9 cellular contexts compared by ENCODE assay signal in the genomic region with DNA sequence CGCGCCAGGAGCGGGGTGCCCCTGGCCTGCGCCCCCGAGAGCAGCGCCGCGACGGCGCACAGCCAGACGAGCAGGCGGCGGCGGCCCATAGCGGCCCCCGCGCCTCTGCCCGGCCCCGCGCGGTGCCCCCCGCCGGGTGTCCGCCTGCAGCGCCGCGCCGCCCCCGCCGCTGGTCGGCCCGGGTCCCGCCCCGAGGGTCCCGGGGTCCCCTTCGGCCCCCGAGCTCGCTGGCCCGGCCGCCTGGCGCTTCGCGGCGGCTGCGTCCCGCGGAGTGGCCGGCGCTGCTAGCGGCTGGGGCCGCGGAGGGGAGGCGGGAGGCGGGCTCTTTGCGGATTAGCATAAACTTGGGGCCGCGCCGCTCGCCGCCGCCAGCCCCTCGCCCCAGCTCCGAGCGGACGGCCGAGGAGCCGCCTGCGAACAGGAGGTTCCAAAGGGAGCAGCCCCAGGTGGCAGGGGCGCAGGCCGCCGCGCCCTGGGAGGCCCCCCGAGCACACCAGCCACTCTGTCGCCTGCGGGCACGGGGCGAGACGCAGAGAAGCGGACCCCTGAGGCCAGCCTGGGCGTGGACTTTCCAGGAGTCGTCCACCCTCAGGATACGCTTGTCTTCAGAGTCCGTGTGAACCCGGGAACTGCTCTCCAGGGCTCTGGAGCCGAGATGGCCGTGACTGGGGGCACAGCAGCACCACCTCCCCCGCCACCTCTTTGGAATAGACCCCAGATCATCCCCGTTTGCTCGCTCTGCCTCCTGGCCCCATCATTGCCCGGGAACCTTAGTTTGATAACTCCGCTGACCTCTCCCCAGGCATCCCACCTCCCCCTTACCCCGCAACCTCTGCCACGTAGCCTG. TPM values are rescaled to one million over a fixed set of nuclear protein-coding genes. Genes with fewer than 3 reads are reported as not detected.
DNase-seq lines count a peak whose midpoint lies in the region; ATAC-seq and TF ChIP-seq lines count a peak whose summit lies in the region.
"Had no signal": no experiment of that assay in that cellular context is flagged by ENCODE, and none has a peak within 500 bp of the region (broad histone marks: within the 10 kb centered on the region; RNA-seq: fewer than 3 reads in every experiment).

A gene with protein sequence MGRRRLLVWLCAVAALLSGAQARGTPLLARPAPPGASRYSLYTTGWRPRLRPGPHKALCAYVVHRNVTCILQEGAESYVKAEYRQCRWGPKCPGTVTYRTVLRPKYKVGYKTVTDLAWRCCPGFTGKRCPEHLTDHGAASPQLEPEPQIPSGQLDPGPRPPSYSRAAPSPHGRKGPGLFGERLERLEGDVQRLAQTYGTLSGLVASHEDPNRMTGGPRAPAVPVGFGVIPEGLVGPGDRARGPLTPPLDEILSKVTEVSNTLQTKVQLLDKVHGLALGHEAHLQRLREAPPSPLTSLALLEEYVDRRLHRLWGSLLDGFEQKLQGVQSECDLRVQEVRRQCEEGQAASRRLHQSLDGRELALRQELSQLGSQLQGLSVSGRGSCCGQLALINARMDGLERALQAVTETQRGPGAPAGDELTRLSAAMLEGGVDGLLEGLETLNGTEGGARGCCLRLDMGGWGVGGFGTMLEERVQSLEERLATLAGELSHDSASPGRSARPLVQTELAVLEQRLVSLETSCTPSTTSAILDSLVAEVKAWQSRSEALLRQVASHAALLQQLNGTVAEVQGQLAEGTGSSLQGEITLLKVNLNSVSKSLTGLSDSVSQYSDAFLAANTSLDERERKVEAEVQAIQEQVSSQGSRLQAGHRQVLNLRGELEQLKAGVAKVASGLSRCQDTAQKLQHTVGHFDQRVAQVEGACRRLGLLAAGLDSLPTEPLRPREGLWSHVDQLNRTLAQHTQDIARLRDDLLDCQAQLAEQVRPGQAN (minus strand): TSS at position 273 of the 847 bp plus-strand sequence. CDS start 184 bp downstream, at position 89.

- no peaks in the 10 kb centered on the region for H3K36me3 Mint-ChIP-seq in T-helper 2 cell treated with Interferon-gamma antibody and Interleukin-4, amounts not matched to agents 5 μg/mL and 100 μg/mL, for 36 hours (ENCODE audit: low read depth)
- H3K36me3 Mint-ChIP-seq in activated T-helper 1 cell treated with anti-CD3 and anti-CD28 coated beads, Interleukin-12 subunit alpha, Interleukin-12 subunit beta, Interleukin-2, Interleukin-4 antibody, amounts not matched to agents 30 ng/mL and 10 ng/mL and 1 ng/mL, durations not matched to agents 14 hours and 24 hours and 36 hours (ENCODE audit: low read depth), result peaks cover 2% of the 10 kb centered on the region

- H3K27me3 Mint-ChIP-seq in T-helper 2 cell treated with Interferon-gamma antibody and Interleukin-4, amounts not matched to agents 5 μg/mL and 100 μg/mL, for 36 hours (ENCODE audit: low read depth), result peaks cover 34% of the 10 kb centered on the region
- peaks cover 39% of the 10 kb centered on the region for H3K27me3 Mint-ChIP-seq in activated T-helper 1 cell treated with anti-CD3 and anti-CD28 coated beads, Interleukin-12 subunit alpha, Interleukin-12 subunit beta, Interleukin-2, Interleukin-4 antibody, amounts not matched to agents 30 ng/mL and 10 ng/mL and 1 ng/mL, durations not matched to agents 14 hours and 24 hours and 36 hours (ENCODE audit: insufficient read depth)

- ATAC-seq in GM19455 (IDR thresholded peaks at IDR 0.05; ENCODE audit: unreplicated experiment), result no peak

- H3K9me3 Mint-ChIP-seq in T-helper 2 cell treated with Interferon-gamma antibody and Interleukin-4, amounts not matched to agents 5 μg/mL and 100 μg/mL, for 36 hours, result peaks cover 4% of the 10 kb centered on the region
- peaks cover 6% of the 10 kb centered on the region for H3K9me3 Mint-ChIP-seq in activated T-helper 1 cell treated with anti-CD3 and anti-CD28 coated beads, Interleukin-12 subunit alpha, Interleukin-12 subunit beta, Interleukin-2, Interleukin-4 antibody, amounts not matched to agents 30 ng/mL and 10 ng/mL and 1 ng/mL, durations not matched to agents 14 hours and 24 hours and 36 hours

- H3K9me3 ChIP-seq in iPS-20b (ENCODE audit: insufficient read depth, low read depth, low read length) (peaks cover 3% of the 10 kb centered on the region; the same call in 1 of the 2 replicates), subcutaneous abdominal adipose tissue (ENCODE audit: control insufficient read depth in 5 of 5, low read length in 5 of 5) (peaks cover 3 to 8% (median 7%) of the 10 kb centered on the region in 5 donors), adrenal gland (replicated peaks in 1 of 3) (no peaks in the 10 kb centered on the region)

- H3K27ac ChIP-seq in iPS-20b (ENCODE audit: low read length), result no peak within 1 kb of the TSS
- no peak within 1 kb of the TSS for H3K27ac ChIP-seq in subcutaneous abdominal adipose tissue (ENCODE audit: low read depth, low read length)
- H3K27ac ChIP-seq in adrenal gland, result no peak within 1 kb of the TSS

- H3K36me3 ChIP-seq in iPS-20b (ENCODE audit: insufficient read depth, low read depth, low read length) (no peaks in the 10 kb centered on the region), subcutaneous abdominal adipose tissue (ENCODE audit: control insufficient read depth in 5 of 5, insufficient read depth in 5 of 5, low read length in 5 of 5) (no peaks in the 10 kb centered on the region), adrenal gland (replicated peaks in 1 of 2) (no peaks in the 10 kb centered on the region)

- WGBS in adrenal gland, 4 donors, result 9 to 61% (median 20%) methylated on average over 11 to 92 of the region's 93 CpGs

- H3K4me3 Mint-ChIP-seq in T-helper 2 cell treated with Interferon-gamma antibody and Interleukin-4, amounts not matched to agents 5 μg/mL and 100 μg/mL, for 36 hours, result peak within 1 kb of the TSS; percentile 28
- H3K4me3 Mint-ChIP-seq in activated T-helper 1 cell treated with anti-CD3 and anti-CD28 coated beads, Interleukin-12 subunit alpha, Interleukin-12 subunit beta, Interleukin-2, Interleukin-4 antibody, amounts not matched to agents 30 ng/mL and 10 ng/mL and 1 ng/mL, durations not matched to agents 14 hours and 24 hours and 36 hours, result peak within 1 kb of the TSS; percentile 49

- DNase-seq in T-helper 2 cell treated with Interferon-gamma antibody and Interleukin-4, amounts not matched to agents 5 μg/mL and 100 μg/mL, for 36 hours (ENCODE audit: low spot score), result no peak
- DNase-seq in T-helper 2 cell (no peak), KG1 (lab: John Stamatoyannopoulos, UW) (no peak), adrenal gland (no peak)
- no peak for DNase-seq in activated T-helper 1 cell treated with anti-CD3 and anti-CD28 coated beads, Interleukin-12 subunit alpha, Interleukin-12 subunit beta, Interleukin-2, Interleukin-4 antibody, amounts not matched to agents 30 ng/mL and 10 ng/mL and 1 ng/mL, durations not matched to agents 14 hours and 24 hours and 36 hours (ENCODE audit: low spot score)
- DNase-seq: DND-41 had no signal

- H3K27me3 ChIP-seq in iPS-20b (ENCODE audit: insufficient read depth, low read length) (peaks cover 60% of the 10 kb centered on the region), subcutaneous abdominal adipose tissue (ENCODE audit: control insufficient read depth in 5 of 5, insufficient read depth in 4 of 5, low read length in 5 of 5) (peaks cover 25 to 44% (median 36%) of the 10 kb centered on the region in 5 donors), adrenal gland (peaks cover 10% of the 10 kb centered on the region)

- intact Hi-C loops in activated T-helper 1 cell treated with anti-CD3 and anti-CD28 coated beads, Interleukin-12 subunit alpha, Interleukin-12 subunit beta, Interleukin-2, Interleukin-4 antibody, amounts not matched to agents 30 ng/mL and 10 ng/mL and 1 ng/mL, durations not matched to agents 14 hours and 24 hours and 36 hours (cut with micrococcal nuclease), result no loop called here
- intact Hi-C loops in adrenal gland (cut with DNase I), result no loop called here

- H3K27ac Mint-ChIP-seq in T-helper 2 cell treated with Interferon-gamma antibody and Interleukin-4, amounts not matched to agents 5 μg/mL and 100 μg/mL, for 36 hours, result no peak within 1 kb of the TSS
- H3K27ac Mint-ChIP-seq in activated T-helper 1 cell treated with anti-CD3 and anti-CD28 coated beads, Interleukin-12 subunit alpha, Interleukin-12 subunit beta, Interleukin-2, Interleukin-4 antibody, amounts not matched to agents 30 ng/mL and 10 ng/mL and 1 ng/mL, durations not matched to agents 14 hours and 24 hours and 36 hours, result peak within 1 kb of the TSS; percentile 23

- no peak for TF ChIP-seq CTCF in adrenal gland (IDR thresholded peaks at IDR 0.05)

- H3K4me1 ChIP-seq in iPS-20b (ENCODE audit: insufficient read depth, low read length), result no peaks in the 10 kb centered on the region; the same call in 1 of the 2 replicates
- peaks cover 0 to 12% (median 7%) of the 10 kb centered on the region in 5 donors for H3K4me1 ChIP-seq in subcutaneous abdominal adipose tissue (ENCODE audit: control insufficient read depth in 5 of 5, insufficient read depth in 5 of 5, low read length in 5 of 5)
- H3K4me1 ChIP-seq in adrenal gland (replicated peaks in 1 of 2), result no peaks in the 10 kb centered on the region

- H3K4me3 ChIP-seq in iPS-20b (ENCODE audit: low read length), result peak within 1 kb of the TSS; percentile 72
- H3K4me3 ChIP-seq in subcutaneous abdominal adipose tissue (ENCODE audit: low read depth in 1 of 5, low read length in 5 of 5), result peak within 1 kb of the TSS in 4 of 5 donors; percentile 17 to 35 (median 25)
- peak within 1 kb of the TSS in 1 of 4 donors; percentile 52 for H3K4me3 ChIP-seq in adrenal gland

- H3K9ac ChIP-seq in iPS-20b (ENCODE audit: low read depth, low read length) (peak within 1 kb of the TSS; percentile 45; the same call in 1 of the 2 replicates), subcutaneous abdominal adipose tissue (ENCODE audit: low read length in 5 of 5) (no peak within 1 kb of the TSS)

- TF ChIP-seq POLR2A in adrenal gland (IDR thresholded peaks at IDR 0.05), result no peak

- H3K4me1 Mint-ChIP-seq in T-helper 2 cell treated with Interferon-gamma antibody and Interleukin-4, amounts not matched to agents 5 μg/mL and 100 μg/mL, for 36 hours (ENCODE audit: low read depth), result no peaks in the 10 kb centered on the region
- peaks cover 4% of the 10 kb centered on the region for H3K4me1 Mint-ChIP-seq in activated T-helper 1 cell treated with anti-CD3 and anti-CD28 coated beads, Interleukin-12 subunit alpha, Interleukin-12 subunit beta, Interleukin-2, Interleukin-4 antibody, amounts not matched to agents 30 ng/mL and 10 ng/mL and 1 ng/mL, durations not matched to agents 14 hours and 24 hours and 36 hours (ENCODE audit: low read depth)

RNA-seq across cellular contexts. Expression of the gene that starts here (rescaled TPM):
- 0.65 and 0.69 TPM in 2 replicates for total RNA-seq in activated T-helper 1 cell treated with anti-CD3 and anti-CD28 coated beads, Interleukin-12 subunit alpha, Interleukin-12 subunit beta, Interleukin-2, Interleukin-4 antibody, amounts not matched to agents 30 ng/mL and 10 ng/mL and 1 ng/mL, durations not matched to agents 14 hours and 24 hours and 36 hours
- 1 to 10 TPM in 6 of 8 donors, under 1 TPM in 2; 0.54 to 4.1 (median 1.6) TPM for total RNA-seq in adrenal gland
- polyA plus RNA-seq in adrenal gland, result 1 to 10 TPM in 2 of 3 donors, under 1 TPM in 1; 0.42 to 2.7 (median 1.2) TPM
